ENCODE assay signal across 8 cellular contexts in genomic region chr2:98087447-98088065, GRCh38. TPM values are rescaled to one million over a fixed set of nuclear protein-coding genes. Genes with fewer than 3 reads are reported as not detected.
DNase-seq lines count a peak whose midpoint lies in the region; ATAC-seq, FAIRE-seq and TF ChIP-seq lines count a peak whose summit lies in the region.

No MANE protein-coding gene starts in this region.

- no peak for DNase-seq in AG04449 (ENCODE audit: low read depth, low spot score)
- DNase-seq in HFF-Myc (ENCODE audit: extremely low read depth, low read depth) = no peak
- no peak for DNase-seq in breast epithelium (ENCODE audit: low spot score in 2 of 2)
- DNase-seq in medulla oblongata (ENCODE audit: extremely low spot score) = no peak
- DNase-seq in D721Med (ENCODE audit: insufficient read length, low spot score) = no peak
- DNase-seq in activated CD8-positive, alpha-beta memory T cell treated with anti-CD3 and anti-CD28 coated beads, Interleukin-2, amount 50 U/mL, for 4 hours = no peak

- TF ChIP-seq CTCF in AG04449 (IDR thresholded peaks at IDR 0.05; ENCODE audit: insufficient read depth, low read length, missing control alignments) (no peak), HFF-Myc (IDR thresholded peaks at IDR 0.05; ENCODE audit: low read depth, low read length, missing control alignments) (no peak), breast epithelium (IDR thresholded peaks at IDR 0.05) (no peak), D721Med (IDR thresholded peaks at IDR 0.05; ENCODE audit: insufficient read depth, missing control alignments) (no peak)

- no peak for FAIRE-seq in D721Med (lab: Jason Lieb, UNC)

- CTCF ChIA-PET in AG04449 (lab: Yijun Ruan, JAX) = interaction anchor here (0.9 to 1.0 kb wide), 2 partner anchors 152 to 281 kb away, joined by 3 to 4 read pairs; no protein-coding TSS in a partner anchor

- no peak for TF ChIP-seq POLR2A in breast epithelium (IDR thresholded peaks at IDR 0.05)

- peak overlapping the region; percentile 58 to 62 for H3K27ac ChIP-seq in breast epithelium

- peak overlapping the region; percentile 52 for H3K4me3 ChIP-seq in AG04449 (ENCODE audit: low read depth, low read length)
- peak overlapping the region; percentile 34 for H3K4me3 ChIP-seq in HFF-Myc (replicated peaks; ENCODE audit: low read depth, low read length)
- H3K4me3 ChIP-seq in breast epithelium = peak overlapping the region; percentile 26 to 70 (median 49)
- H3K4me3 ChIP-seq in mucosa of stomach (ENCODE audit: low read length) = peak overlapping the region; percentile 77

- POLR2A ChIA-PET in AG04449 (lab: Yijun Ruan, JAX) = no interaction called here

- no peaks in the 10 kb centered on the region for H3K9me3 ChIP-seq in breast epithelium
- H3K9me3 ChIP-seq in mucosa of stomach (ENCODE audit: control insufficient read depth, low read length) = no peaks in the 10 kb centered on the region

- H3K4me1 ChIP-seq in breast epithelium (peaks cover 0 to 5% of the 10 kb centered on the region in 2 donors), mucosa of stomach (ENCODE audit: control insufficient read depth, insufficient read depth, low read length) (peaks cover 36% of the 10 kb centered on the region)

- H3K36me3 ChIP-seq in breast epithelium (no peaks in the 10 kb centered on the region), mucosa of stomach (ENCODE audit: control insufficient read depth, insufficient read depth, low read length) (no peaks in the 10 kb centered on the region)

- H3K9ac ChIP-seq in mucosa of stomach (ENCODE audit: low read length) = peak overlapping the region; percentile 94

- intact Hi-C loops in breast epithelium (cut with DNase I; ENCODE audit: low total_unique reads) = no loop called here

- no peak for ATAC-seq in HG03460 (IDR thresholded peaks at IDR 0.05; ENCODE audit: unreplicated experiment)

- H3K27me3 ChIP-seq in breast epithelium (no peaks in the 10 kb centered on the region), mucosa of stomach (ENCODE audit: control insufficient read depth, insufficient read depth, low read length) (no peaks in the 10 kb centered on the region)

RNA-seq across cellular contexts. Expression of gene VWA3B, which starts 0.6 kb away (rescaled TPM):
- total RNA-seq in breast epithelium = not detected
